ENCODE assay signal across 20 cellular contexts in the genomic region with DNA sequence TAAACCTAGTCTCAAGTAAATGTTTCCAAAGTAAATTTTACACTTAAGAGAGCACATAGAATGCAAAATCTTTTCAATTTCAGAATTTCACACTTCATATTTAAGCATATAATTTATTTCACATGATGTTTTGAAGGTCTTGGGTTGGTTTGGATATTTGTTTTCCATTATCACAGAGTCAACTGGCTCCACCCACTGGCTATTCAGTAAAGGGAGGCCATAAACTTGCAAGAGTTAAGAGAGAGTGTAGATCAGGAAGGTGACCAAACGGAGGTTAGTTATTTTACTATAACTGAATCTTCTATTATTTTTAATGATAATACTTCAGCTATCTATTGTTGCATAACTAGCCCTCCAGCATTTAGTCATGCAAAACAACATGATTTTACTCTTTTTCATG. TPM values are rescaled to one million over a fixed set of nuclear protein-coding genes. Genes with fewer than 3 reads are reported as not detected.
DNase-seq lines count a peak whose midpoint lies in the region; ATAC-seq, FAIRE-seq and TF ChIP-seq lines count a peak whose summit lies in the region.
"Had no signal": no experiment of that assay in that cellular context is flagged by ENCODE, and none has a peak within 500 bp of the region (broad histone marks: within the 10 kb centered on the region; RNA-seq: fewer than 3 reads in every experiment).

No MANE protein-coding gene starts in this region.

- H3K27ac Mint-ChIP-seq in T-helper 17 cell, result no peak overlapping the region
- H3K27ac Mint-ChIP-seq in mesothelial cell of epicardium, result no peak overlapping the region
- H3K27ac Mint-ChIP-seq: activated naive CD4-positive, alpha-beta T cell treated with anti-CD3 and anti-CD28 coated beads, Interleukin-2, amount 50 U/mL, for 24 hours; activated T-cell treated with anti-CD3 and anti-CD28 coated beads, Interleukin-2, amount 50 U/mL, for 72 hours had no signal

- H3K27me3 ChIP-seq in BE2C, result no peaks in the 10 kb centered on the region
- no peaks in the 10 kb centered on the region for H3K27me3 ChIP-seq in bronchial epithelial cell (ENCODE audit: control insufficient read depth, insufficient read depth, low read length)
- H3K27me3 ChIP-seq in osteoblast (ENCODE audit: insufficient read depth, low read length), result no peaks in the 10 kb centered on the region
- H3K27me3 ChIP-seq: suprapubic skin had no signal

- H3K27ac ChIP-seq in HEK293 (ENCODE audit: extremely low read depth, low read depth, low read length) (no peak overlapping the region), osteoblast (ENCODE audit: low read depth, low read length) (no peak overlapping the region)
- H3K27ac ChIP-seq: suprapubic skin had no signal

- POLR2A ChIA-PET in HEK293 (lab: Yijun Ruan, JAX), result no interaction called here

- ATAC-seq in T-helper 17 cell (no peak), GM21526 (IDR thresholded peaks at IDR 0.05; ENCODE audit: low FRiP score, unreplicated experiment) (no peak)
- ATAC-seq: activated T-cell treated with anti-CD3 and anti-CD28 coated beads, Interleukin-2, amount 50 U/mL, for 72 hours had no signal

- no peaks in the 10 kb centered on the region for H3K79me2 ChIP-seq in osteoblast (ENCODE audit: insufficient read depth, low read length)

- FAIRE-seq in bronchial epithelial cell (lab: Jason Lieb, UNC), result no peak
- FAIRE-seq: GM12891 had no signal

- H3K4me1 Mint-ChIP-seq in T-helper 17 cell, result peaks cover 6% of the 10 kb centered on the region
- peaks cover 7% of the 10 kb centered on the region for H3K4me1 Mint-ChIP-seq in mesothelial cell of epicardium

- H3K4me2 ChIP-seq in osteoblast (ENCODE audit: insufficient read depth, low read length), result no peak overlapping the region

- no peak overlapping the region for H2AFZ ChIP-seq in osteoblast (ENCODE audit: low read length)

- TF ChIP-seq CTCF in BE2C (IDR thresholded peaks at IDR 0.05; ENCODE audit: low read depth, low read length), result 0 out of 2 replicates have a peak, but pooled peaks have one; percentile 12
- TF ChIP-seq CTCF in HEK293 (tag by site-specific recombination; IDR thresholded peaks at IDR 0.05), result no peak
- no peak for TF ChIP-seq CTCF in bronchial epithelial cell (IDR thresholded peaks at IDR 0.05; ENCODE audit: insufficient read depth, low read length, severe bottlenecking)
- no peak for TF ChIP-seq CTCF in osteoblast (IDR thresholded peaks at IDR 0.05; ENCODE audit: extremely low read depth, low read depth, low read length)
- TF ChIP-seq CTCF in mesothelial cell of epicardium (IDR thresholded peaks at IDR 0.05; ENCODE audit: unreplicated experiment), result no peak

- CTCF ChIA-PET in HEK293 (lab: Yijun Ruan, JAX), result interaction anchor here (0.6 to 2.0 kb wide), 6 partner anchors 8 to 1056 kb away, joined by 3 to 8 read pairs (median 4); no protein-coding TSS in a partner anchor

- H3K9me3 ChIP-seq in BE2C (no peaks in the 10 kb centered on the region), HEK293 (ENCODE audit: control insufficient read depth, insufficient read depth, low read depth, low read length) (no peaks in the 10 kb centered on the region), T-helper 17 cell (ENCODE audit: control insufficient read depth, low read length, poor library complexity, severe bottlenecking) (no peaks in the 10 kb centered on the region), osteoblast (ENCODE audit: low read depth, low read length) (no peaks in the 10 kb centered on the region)
- H3K9me3 ChIP-seq: Caco-2, suprapubic skin had no signal

- no peaks in the 10 kb centered on the region for H3K9me3 Mint-ChIP-seq in mesothelial cell of epicardium
- H3K9me3 Mint-ChIP-seq: activated naive CD4-positive, alpha-beta T cell treated with anti-CD3 and anti-CD28 coated beads, Interleukin-2, amount 50 U/mL, for 24 hours; activated T-cell treated with anti-CD3 and anti-CD28 coated beads, Interleukin-2, amount 50 U/mL, for 72 hours; neural crest cell had no signal

- H3K4me3 Mint-ChIP-seq in T-helper 17 cell, result no peak overlapping the region
- H3K4me3 Mint-ChIP-seq in mesothelial cell of epicardium, result no peak overlapping the region
- H3K4me3 Mint-ChIP-seq: activated naive CD4-positive, alpha-beta T cell treated with anti-CD3 and anti-CD28 coated beads, Interleukin-2, amount 50 U/mL, for 24 hours; activated T-cell treated with anti-CD3 and anti-CD28 coated beads, Interleukin-2, amount 50 U/mL, for 72 hours; neural crest cell had no signal

- H3K36me3 ChIP-seq in BE2C, result no peaks in the 10 kb centered on the region
- no peaks in the 10 kb centered on the region for H3K36me3 ChIP-seq in HEK293 (ENCODE audit: control insufficient read depth in 2 of 2, insufficient read depth in 1 of 2, low read length in 2 of 2)
- H3K36me3 ChIP-seq in bronchial epithelial cell (ENCODE audit: control insufficient read depth, insufficient read depth, low read length), result no peaks in the 10 kb centered on the region
- no peaks in the 10 kb centered on the region for H3K36me3 ChIP-seq in osteoblast (ENCODE audit: insufficient read depth, low read length)
- H3K36me3 ChIP-seq: suprapubic skin had no signal

- peaks cover 12% of the 10 kb centered on the region for H3K27me3 Mint-ChIP-seq in T-helper 17 cell
- H3K27me3 Mint-ChIP-seq in mesothelial cell of epicardium (ENCODE audit: low read depth), result peaks cover 3% of the 10 kb centered on the region

- peaks cover 17% of the 10 kb centered on the region for H3K4me1 ChIP-seq in BE2C
- no peaks in the 10 kb centered on the region for H3K4me1 ChIP-seq in HEK293 (ENCODE audit: control insufficient read depth, insufficient read depth, low read length)
- no peaks in the 10 kb centered on the region for H3K4me1 ChIP-seq in osteoblast (ENCODE audit: insufficient read depth, low read length)

- no peaks in the 10 kb centered on the region for H3K36me3 Mint-ChIP-seq in T-helper 17 cell (ENCODE audit: low read depth)
- H3K36me3 Mint-ChIP-seq in mesothelial cell of epicardium, result no peaks in the 10 kb centered on the region
- H3K36me3 Mint-ChIP-seq: activated naive CD4-positive, alpha-beta T cell treated with anti-CD3 and anti-CD28 coated beads, Interleukin-2, amount 50 U/mL, for 24 hours had no signal

- no peaks in the 10 kb centered on the region for H4K20me1 ChIP-seq in osteoblast (ENCODE audit: insufficient read depth, low read length)

- DNase-seq in BE2C (no peak), bronchial epithelial cell (ENCODE audit: low read depth) (peak; percentile 2), iPS-NIHi7 (ENCODE audit: extremely low spot score) (peak; percentile 12), T-helper 17 cell (no peak), osteoblast (ENCODE audit: insufficient read length, low spot score, missing footprints) (no peak), mesothelial cell of epicardium (ENCODE audit: low spot score in 2 of 2, unreplicated experiment in 2 of 2) (no peak)
- DNase-seq: activated T-cell treated with anti-CD3 and anti-CD28 coated beads, Interleukin-2, amount 50 U/mL, for 72 hours; AML-193; Caco-2; mesenchymal stem cell; NCI-H1694; NCI-H446 treated with DMSO at 0.1 percent for 48 hours; SHP77; T-helper 2 cell had no signal

- no peak overlapping the region for H3K4me3 ChIP-seq in BE2C (ENCODE audit: low read depth, low read length)
- no peak overlapping the region for H3K4me3 ChIP-seq in HEK293 (ENCODE audit: low read depth, low read length)
- no peak overlapping the region for H3K4me3 ChIP-seq in bronchial epithelial cell (ENCODE audit: low read depth, low read length)
- no peak overlapping the region for H3K4me3 ChIP-seq in osteoblast (ENCODE audit: insufficient read depth, low read length)
- H3K4me3 ChIP-seq: suprapubic skin had no signal

TF ChIP-seq in HEK293, 187 proteins besides CTCF, POLR2A, EP300 and RAD21:
- TF ChIP-seq MEIS1 (CRISPR knock-in tag; IDR thresholded peaks at IDR 0.05; ENCODE audit: borderline replicate concordance), result no peak
- TF ChIP-seq ZNF654 (tag by site-specific recombination; IDR thresholded peaks at IDR 0.05; ENCODE audit: low read depth), result peak; percentile 48; the same call in 1 of the 2 replicates

RNA-seq across cellular contexts. Expression of gene CPNE8, which starts 6.2 kb away (rescaled TPM):
- 15.7 TPM for polyA plus RNA-seq in BE2C (2012; ENCODE audit: insufficient read depth, insufficient read length, low read depth)
- total RNA-seq in bronchial epithelial cell (6.8 and 7.1 TPM in 2 replicates), T-helper 17 cell (1 to 10 TPM; 4.8 to 5.9 TPM), osteoblast (20.6 and 23.9 TPM in 2 replicates), mesothelial cell of epicardium (5.6 to 8.8 TPM (median 8.1 TPM) in 3 replicates)

Comparison
In these comparisons a context has a peak if more than half of its experiments do, and no peak if none do; other contexts are left out.
1. DNase-seq: peak in bronchial epithelial cell (single experiment) and iPS-NIHi7 (single experiment); none in BE2C (single experiment), T-helper 17 cell (0 of 3), osteoblast (single experiment) and mesothelial cell of epicardium (0 of 2).